11 cellular contexts compared by ENCODE assay signal in genomic region chr3:46700772-46701171, GRCh38. TPM values are rescaled to one million over a fixed set of nuclear protein-coding genes. Genes with fewer than 3 reads are reported as not detected.
DNase-seq lines count a peak whose midpoint lies in the region; ATAC-seq and TF ChIP-seq lines count a peak whose summit lies in the region.
"Had no signal": no experiment of that assay in that cellular context is flagged by ENCODE, and none has a peak within 500 bp of the region (broad histone marks: within the 10 kb centered on the region; RNA-seq: fewer than 3 reads in every experiment).

No MANE protein-coding gene starts in this region.

- DNase-seq in GM23338 (ENCODE audit: low spot score) (no peak), RPMI7951 (ENCODE audit: low read depth) (peak; percentile 55), heart left ventricle (peak; percentile 53 to 72 (median 63)), gastrocnemius medialis (peak in 1 of 2 donors; percentile 34), HAP-1 (ENCODE audit: low spot score in 2 of 2) (no peak)
- DNase-seq in activated naive CD4-positive, alpha-beta T cell (lab: John Stamatoyannopoulos, UW) = no peak
- no peak for DNase-seq in activated naive CD4-positive, alpha-beta T cell treated with anti-CD3 and anti-CD28 coated beads for 36 hours

- intact Hi-C loops in heart left ventricle (cut with DNase I) (loop anchor here in 7 of 10 donors (5.0 to 10.0 kb wide), 8 partner anchors 144 to 674 kb away; partner anchors contain the start of genes MYL3 (in 1 of the 7) and SETD2 (in 1 of the 7)), gastrocnemius medialis (cut with DNase I; ENCODE audit: low total_unique reads) (loop anchor here (5.0 kb wide), 1 partner anchor 622 kb away; no protein-coding TSS in a partner anchor)
- intact Hi-C loops in activated naive CD4-positive, alpha-beta T cell treated with anti-CD3 and anti-CD28 coated beads for 36 hours (cut with micrococcal nuclease) = no loop called here

- WGBS in heart left ventricle, 4 donors = 32 to 44% (median 37%) methylated on average over 3 to 4 of the region's 4 CpGs

- no peaks in the 10 kb centered on the region for H3K79me2 ChIP-seq in GM23338 (replicated peaks; ENCODE audit: insufficient read depth)

- no peaks in the 10 kb centered on the region for H3K36me3 Mint-ChIP-seq in GM23338 (ENCODE audit: low read depth)
- H3K36me3 Mint-ChIP-seq in activated naive CD4-positive, alpha-beta T cell treated with anti-CD3 and anti-CD28 coated beads for 36 hours (ENCODE audit: low read depth) = no peaks in the 10 kb centered on the region
- H3K36me3 Mint-ChIP-seq: stimulated activated effector memory CD8-positive, alpha-beta T cell treated with anti-CD3 and anti-CD28 coated beads, Interleukin-12 subunit alpha, Interleukin-12 subunit beta, amount 100 ng/mL, for 72 hours had no signal

- H3K4me3 ChIP-seq in GM23338 (peak overlapping the region; percentile 55; the same call in 1 of the 2 replicates), heart left ventricle (peak overlapping the region in 10 of 12 donors; percentile 2 to 50 (median 42)), gastrocnemius medialis (peak overlapping the region in 1 of 4 donors; percentile 33), HAP-1 (no peak overlapping the region)

- no peaks in the 10 kb centered on the region for H3K9me2 ChIP-seq in GM23338 (ENCODE audit: insufficient read depth)

- TF ChIP-seq POLR2A in heart left ventricle (IDR thresholded peaks at IDR 0.05) (no peak), gastrocnemius medialis (IDR thresholded peaks at IDR 0.05) (no peak)

- H3F3A ChIP-seq in GM23338 (replicated peaks; ENCODE audit: low read depth) = no peaks in the 10 kb centered on the region

- in situ Hi-C loops in gastrocnemius medialis (cut with MboI; ENCODE audit: low sequenced_read_pairs in 4 of 4) (loop anchor here (5.0 to 25.0 kb wide), 3 partner anchors 212 to 637 kb away; no protein-coding TSS in a partner anchor), HAP-1 (cut with MboI; ENCODE audit: low sequenced_read_pairs) (loop anchor here (25.0 kb wide), 1 partner anchor 662 kb away; no protein-coding TSS in a partner anchor)

- no peaks in the 10 kb centered on the region for H3K9me3 ChIP-seq in heart left ventricle
- H3K9me3 ChIP-seq in gastrocnemius medialis = no peaks in the 10 kb centered on the region
- no peaks in the 10 kb centered on the region for H3K9me3 ChIP-seq in HAP-1
- H3K9me3 ChIP-seq: left lung had no signal

- H3K27me3 ChIP-seq in GM23338 (ENCODE audit: insufficient read depth) = peaks cover 23% of the 10 kb centered on the region
- peaks cover 0 to 19% (median 0%) of the 10 kb centered on the region in 9 donors for H3K27me3 ChIP-seq in heart left ventricle
- H3K27me3 ChIP-seq in gastrocnemius medialis = no peaks in the 10 kb centered on the region
- no peaks in the 10 kb centered on the region for H3K27me3 ChIP-seq in HAP-1 (ENCODE audit: low read depth)

- peak overlapping the region; percentile 80; the same call in 1 of the 2 replicates for H3K4me2 ChIP-seq in GM23338
- H3K4me2 ChIP-seq: KMS-11 had no signal

- H4K20me1 ChIP-seq in GM23338 (replicated peaks; ENCODE audit: insufficient read depth) = no peaks in the 10 kb centered on the region

- H3K9me3 Mint-ChIP-seq in GM23338 = no peaks in the 10 kb centered on the region
- no peaks in the 10 kb centered on the region for H3K9me3 Mint-ChIP-seq in activated naive CD4-positive, alpha-beta T cell treated with anti-CD3 and anti-CD28 coated beads for 36 hours
- H3K9me3 Mint-ChIP-seq: stimulated activated effector memory CD8-positive, alpha-beta T cell treated with anti-CD3 and anti-CD28 coated beads, Interleukin-12 subunit alpha, Interleukin-12 subunit beta, amount 100 ng/mL, for 72 hours had no signal

- TF ChIP-seq CTCF in GM23338 (conservative IDR thresholded peaks at IDR 0.05; ENCODE audit: low read depth in 2 of 2) = no peak
- TF ChIP-seq CTCF in heart left ventricle (IDR thresholded peaks at IDR 0.05) = no peak
- no peak for TF ChIP-seq CTCF in gastrocnemius medialis (IDR thresholded peaks at IDR 0.05 in 4 of 5, conservative IDR thresholded peaks at IDR 0.05 in 1 of 5)

- H2AFZ ChIP-seq in GM23338 = no peak overlapping the region

- H3K27me3 Mint-ChIP-seq in GM23338 (ENCODE audit: insufficient read depth, low read depth, poor library complexity) = peaks cover 19% of the 10 kb centered on the region
- no peaks in the 10 kb centered on the region for H3K27me3 Mint-ChIP-seq in activated naive CD4-positive, alpha-beta T cell treated with anti-CD3 and anti-CD28 coated beads for 36 hours (ENCODE audit: low read depth)

- no peak for ATAC-seq in GM23338
- ATAC-seq in heart left ventricle = no peak
- ATAC-seq in gastrocnemius medialis = no peak
- ATAC-seq: left lung; stimulated activated effector memory CD8-positive, alpha-beta T cell treated with anti-CD3 and anti-CD28 coated beads, Interleukin-12 subunit alpha, Interleukin-12 subunit beta, amount 100 ng/mL, for 72 hours had no signal

- H3K4me1 ChIP-seq in GM23338 (ENCODE audit: insufficient read depth) (peaks cover 4% of the 10 kb centered on the region; the same call in 1 of the 2 replicates), heart left ventricle (peaks cover 14 to 60% (median 43%) of the 10 kb centered on the region in 12 donors), gastrocnemius medialis (peaks cover 42 to 44% of the 10 kb centered on the region in 2 donors), HAP-1 (no peaks in the 10 kb centered on the region)

- no peak overlapping the region for H3K27ac Mint-ChIP-seq in GM23338
- H3K27ac Mint-ChIP-seq in activated naive CD4-positive, alpha-beta T cell treated with anti-CD3 and anti-CD28 coated beads for 36 hours = no peak overlapping the region
- H3K27ac Mint-ChIP-seq: stimulated activated effector memory CD8-positive, alpha-beta T cell treated with anti-CD3 and anti-CD28 coated beads, Interleukin-12 subunit alpha, Interleukin-12 subunit beta, amount 100 ng/mL, for 72 hours had no signal

- H3K4me3 Mint-ChIP-seq in GM23338 = peak overlapping the region; percentile 53; the same call in 2 of the 3 replicates
- no peak overlapping the region for H3K4me3 Mint-ChIP-seq in activated naive CD4-positive, alpha-beta T cell treated with anti-CD3 and anti-CD28 coated beads for 36 hours
- H3K4me3 Mint-ChIP-seq: stimulated activated effector memory CD8-positive, alpha-beta T cell treated with anti-CD3 and anti-CD28 coated beads, Interleukin-12 subunit alpha, Interleukin-12 subunit beta, amount 100 ng/mL, for 72 hours had no signal

- CTCF ChIA-PET in activated naive CD4-positive, alpha-beta T cell treated with anti-CD3 and anti-CD28 coated beads for 36 hours (lab: Charles Lee) = no interaction called here

- no peaks in the 10 kb centered on the region for H3K36me3 ChIP-seq in GM23338 (ENCODE audit: insufficient read depth)
- no peaks in the 10 kb centered on the region for H3K36me3 ChIP-seq in heart left ventricle
- H3K36me3 ChIP-seq in gastrocnemius medialis = no peaks in the 10 kb centered on the region
- no peaks in the 10 kb centered on the region for H3K36me3 ChIP-seq in HAP-1 (replicated peaks)
- H3K36me3 ChIP-seq: left lung had no signal

- H3K27ac ChIP-seq in GM23338 (ENCODE audit: low read depth) = no peak overlapping the region
- H3K27ac ChIP-seq in heart left ventricle = peak overlapping the region in 2 of 12 donors; percentile 4 to 24
- peak overlapping the region in 3 of 4 donors; percentile 37 to 55 (median 40) for H3K27ac ChIP-seq in gastrocnemius medialis
- H3K27ac ChIP-seq: KMS-11, left lung had no signal

- peaks cover 4% of the 10 kb centered on the region; the same call in 2 of the 3 replicates for H3K4me1 Mint-ChIP-seq in GM23338
- peaks cover 25% of the 10 kb centered on the region for H3K4me1 Mint-ChIP-seq in activated naive CD4-positive, alpha-beta T cell treated with anti-CD3 and anti-CD28 coated beads for 36 hours (ENCODE audit: low read depth)

TF ChIP-seq in GM23338, 12 proteins besides CTCF, POLR2A, EP300 and RAD21:
- no peak for TF ChIP-seq EZH2 (IDR thresholded peaks at IDR 0.05; ENCODE audit: low read depth, unreplicated experiment)
- TF ChIP-seq CREB1 (CRISPR knock-in tag; IDR thresholded peaks at IDR 0.05; ENCODE audit: low read depth) = no peak
TF ChIP-seq in GM23338: peak in this region for 0.

RNA-seq across cellular contexts. Expression of gene TMIE, which starts 0.4 kb away (rescaled TPM):
- total RNA-seq in GM23338 (2014; rRNA removed; shearing (Covaris generic)) = 0.16 and 1.2 TPM in 2 replicates
- 0.70 and 0.84 TPM in 2 replicates for polyA plus RNA-seq in GM23338 (2016; fragmentation: Nextera tagmentation; extraction: Ambion mirVana)
- 0.10 TPM in 1 of 2 replicates, not detected in the other for total RNA-seq in RPMI7951 (2014; rRNA removed; shearing (Covaris generic))
- under 1 TPM in 8 of 9 donors, not detected in 1; 0.47 to 0.95 (median 0.61) TPM for total RNA-seq in heart left ventricle
- under 1 TPM; 0.46 to 0.69 TPM for polyA plus RNA-seq in heart left ventricle
- total RNA-seq in gastrocnemius medialis = under 1 TPM in 3 of 4 donors, not detected in 1; 0.20 to 0.26 (median 0.22) TPM
- 1 to 10 TPM; 1.2 to 1.5 TPM for total RNA-seq in activated naive CD4-positive, alpha-beta T cell treated with anti-CD3 and anti-CD28 coated beads for 36 hours
- total RNA-seq: epithelial cell of proximal tubule had no signal

RNA-seq across cellular contexts. Expression of gene ALS2CL, which starts 7.3 kb away (rescaled TPM):
- 8.7 and 11.8 TPM in 2 replicates for total RNA-seq in GM23338 (2014; rRNA removed; shearing (Covaris generic))
- polyA plus RNA-seq in GM23338 (2016; fragmentation: Nextera tagmentation; extraction: Ambion mirVana) (2.6 and 3.4 TPM in 2 replicates), heart left ventricle (10 to 100 TPM; 12.4 to 37.1 TPM)
- total RNA-seq in RPMI7951 (2014; rRNA removed; shearing (Covaris generic)) = 0.59 and 1.2 TPM in 2 replicates
- total RNA-seq in heart left ventricle (10 to 100 TPM; 11.8 to 40.7 (median 25.4) TPM), gastrocnemius medialis (10 to 100 TPM in 1 of 4 donors, 1 to 10 TPM in 3; 3.8 to 13.2 (median 6.2) TPM)
- 1 to 10 TPM; 5.1 TPM for total RNA-seq in activated naive CD4-positive, alpha-beta T cell treated with anti-CD3 and anti-CD28 coated beads for 36 hours

RNA-seq across cellular contexts. Expression of gene PRSS50, which starts 16.9 kb away (rescaled TPM):
- total RNA-seq in GM23338 (2014; rRNA removed; shearing (Covaris generic)) = 1.4 and 1.5 TPM in 2 replicates
- 0.50 and 0.60 TPM in 2 replicates for polyA plus RNA-seq in GM23338 (2016; fragmentation: Nextera tagmentation; extraction: Ambion mirVana)
- not detected in 2 replicates for total RNA-seq in RPMI7951 (2014; rRNA removed; shearing (Covaris generic))
- under 1 TPM in 7 of 9 donors, not detected in 2; 0.23 to 0.65 (median 0.35) TPM for total RNA-seq in heart left ventricle
- polyA plus RNA-seq in heart left ventricle = under 1 TPM; 0.06 to 0.46 TPM
- total RNA-seq in gastrocnemius medialis = not detected
- not detected for total RNA-seq in activated naive CD4-positive, alpha-beta T cell treated with anti-CD3 and anti-CD28 coated beads for 36 hours
- total RNA-seq: epithelial cell of proximal tubule had no signal

Comparison
In these comparisons a context has a peak if more than half of its experiments do, and no peak if none do; other contexts are left out.
1. DNase-seq: peak in RPMI7951 (single experiment) and heart left ventricle (5 of 5); none in GM23338 (single experiment), HAP-1 (0 of 2), activated naive CD4-positive, alpha-beta T cell (0 of 4) and activated naive CD4-positive, alpha-beta T cell treated with anti-CD3 and anti-CD28 coated beads for 36 hours (single experiment).